9 cellular contexts compared by ENCODE assay signal in genomic region chr11:90220391-90220790, GRCh38. TPM values are rescaled to one million over a fixed set of nuclear protein-coding genes. Genes with fewer than 3 reads are reported as not detected.
A peak's percentile ranks its signal among the peaks of the same experiment; 100 is the strongest.
DNase-seq lines count a peak whose midpoint lies in the region; ATAC-seq and TF ChIP-seq lines count a peak whose summit lies in the region.
"Had no signal": no experiment of that assay in that cellular context is flagged by ENCODE, and none has a peak within 500 bp of the region (broad histone marks: within the 10 kb centered on the region; RNA-seq: fewer than 3 reads in every experiment).

No MANE protein-coding gene starts in this region.

- H3K9ac ChIP-seq in HUES48 (ENCODE audit: low read depth, low read length) = no peak overlapping the region

- H3K27ac Mint-ChIP-seq in activated naive CD4-positive, alpha-beta T cell treated with anti-CD3 and anti-CD28 coated beads, Interleukin-2, amount 50 U/mL, for 72 hours = peak overlapping the region; percentile 66 to 98

- H3K4me3 ChIP-seq in HUES48 (ENCODE audit: low read depth, low read length) (peak overlapping the region; percentile 94), muscle layer of duodenum (ENCODE audit: low read depth in 1 of 2, low read length in 2 of 2) (peak overlapping the region; percentile 95 to 99), transverse colon (peak overlapping the region in 1 of 4 donors; percentile 1), stomach (peak overlapping the region in 2 of 4 donors; percentile 83 to 93)

- H3K9me3 ChIP-seq in HUES48 (ENCODE audit: control insufficient read depth, insufficient read depth, low read length) (no peaks in the 10 kb centered on the region), muscle layer of duodenum (ENCODE audit: control insufficient read depth in 1 of 2, low read length in 2 of 2) (no peaks in the 10 kb centered on the region), transverse colon (no peaks in the 10 kb centered on the region), stomach (no peaks in the 10 kb centered on the region)
- H3K9me3 ChIP-seq: esophagus squamous epithelium had no signal

- intact Hi-C loops in transverse colon (cut with DNase I; ENCODE audit: low total_unique reads) = no loop called here
- intact Hi-C loops in stomach (cut with DNase I; ENCODE audit: low total_unique reads) = no loop called here

- in situ Hi-C loops in transverse colon (cut with MboI; ENCODE audit: low pct_ligation_motif_present in 1 of 4, low pct_unique_long_range_greater_than_20kb in 1 of 4, low sequenced_read_pairs in 3 of 4) = no loop called here

- TF ChIP-seq POLR2A in transverse colon (IDR thresholded peaks at IDR 0.05) (no peak), stomach (IDR thresholded peaks at IDR 0.05) (no peak)

- DNase-seq in EL = peak; percentile 52
- no peak for DNase-seq in activated naive CD4-positive, alpha-beta T cell treated with anti-CD3 and anti-CD28 coated beads, Interleukin-2, amount 50 U/mL, for 72 hours (ENCODE audit: low spot score in 2 of 2)
- no peak for DNase-seq in mucosa of gallbladder (ENCODE audit: low spot score)
- DNase-seq in transverse colon = no peak
- no peak for DNase-seq in stomach
- DNase-seq: esophagus squamous epithelium had no signal

- TF ChIP-seq CTCF in transverse colon (IDR thresholded peaks at IDR 0.05) (no peak), stomach (IDR thresholded peaks at IDR 0.05) (no peak)

- no peak for TF ChIP-seq EP300 in transverse colon (IDR thresholded peaks at IDR 0.05; ENCODE audit: low read depth)
- TF ChIP-seq EP300 in stomach (IDR thresholded peaks at IDR 0.05) = no peak

- WGBS in transverse colon (ENCODE audit: low coverage in 1 of 2), 2 donors = 49 to 71% methylated on average over 1 of the region's 1 CpG
- WGBS in stomach, 5 donors = 45 to 84% (median 63%) methylated on average over 1 of the region's 1 CpG

- H3K36me3 ChIP-seq in HUES48 (ENCODE audit: control insufficient read depth, insufficient read depth, low read length) (peaks cover 23% of the 10 kb centered on the region), muscle layer of duodenum (ENCODE audit: control insufficient read depth in 1 of 2, insufficient read depth in 2 of 2, low read length in 2 of 2) (peaks cover 0 to 5% of the 10 kb centered on the region in 2 donors), transverse colon (peaks cover 0 to 8% (median 0%) of the 10 kb centered on the region in 4 donors), stomach (peaks cover 0 to 10% (median 4%) of the 10 kb centered on the region in 4 donors)

- peaks cover 0 to 4% of the 10 kb centered on the region in 2 donors for H3K9me3 Mint-ChIP-seq in activated naive CD4-positive, alpha-beta T cell treated with anti-CD3 and anti-CD28 coated beads, Interleukin-2, amount 50 U/mL, for 72 hours

- no peak for ATAC-seq in activated naive CD4-positive, alpha-beta T cell treated with anti-CD3 and anti-CD28 coated beads, Interleukin-2, amount 50 U/mL, for 72 hours
- no peak for ATAC-seq in HG02884 (IDR thresholded peaks at IDR 0.05; ENCODE audit: unreplicated experiment)

- H3K27me3 ChIP-seq in HUES48 (ENCODE audit: control insufficient read depth, insufficient read depth, low read length) (no peaks in the 10 kb centered on the region), muscle layer of duodenum (ENCODE audit: low read depth, low read length) (no peaks in the 10 kb centered on the region), transverse colon (no peaks in the 10 kb centered on the region), stomach (no peaks in the 10 kb centered on the region)
- H3K27me3 ChIP-seq: esophagus squamous epithelium had no signal

- H3K27ac ChIP-seq in HUES48 (ENCODE audit: low read depth, low read length) = no peak overlapping the region
- H3K27ac ChIP-seq in muscle layer of duodenum (ENCODE audit: low read length) = no peak overlapping the region
- no peak overlapping the region for H3K27ac ChIP-seq in transverse colon
- H3K27ac ChIP-seq in stomach = no peak overlapping the region

- H3K36me3 Mint-ChIP-seq in activated naive CD4-positive, alpha-beta T cell treated with anti-CD3 and anti-CD28 coated beads, Interleukin-2, amount 50 U/mL, for 72 hours = peaks cover 42 to 44% of the 10 kb centered on the region in 2 donors

- peaks cover 37% of the 10 kb centered on the region for H3K4me1 ChIP-seq in HUES48 (ENCODE audit: control insufficient read depth, insufficient read depth, low read length)
- peaks cover 11 to 21% of the 10 kb centered on the region in 2 donors for H3K4me1 ChIP-seq in muscle layer of duodenum (ENCODE audit: control insufficient read depth in 1 of 2, insufficient read depth in 2 of 2, low read length in 2 of 2)
- H3K4me1 ChIP-seq in transverse colon = peaks cover 11 to 38% (median 14%) of the 10 kb centered on the region in 4 donors
- H3K4me1 ChIP-seq in stomach = peaks cover 18 to 68% (median 43%) of the 10 kb centered on the region in 4 donors

RNA-seq across cellular contexts. Expression of gene CHORDC1, which starts 2.5 kb away (rescaled TPM):
- total RNA-seq in activated naive CD4-positive, alpha-beta T cell treated with anti-CD3 and anti-CD28 coated beads, Interleukin-2, amount 50 U/mL, for 72 hours = 10 to 100 TPM; 56.3 to 68.5 TPM
- 33.3 TPM for total RNA-seq in mucosa of gallbladder
- 10 to 100 TPM; 25.9 to 50.5 (median 32.0) TPM for total RNA-seq in transverse colon
- 100 to 1,000 TPM in 1 of 5 donors, 10 to 100 TPM in 4; 37.7 to 102 (median 52.9) TPM for total RNA-seq in stomach
- 10 to 100 TPM; 14.4 to 25.4 (median 15.3) TPM for polyA plus RNA-seq in stomach
